Comparison of ENCODE assay signal across 12 cellular contexts in genomic region chr3:112633757-112634156, GRCh38. TPM values are rescaled to one million over a fixed set of nuclear protein-coding genes. Genes with fewer than 3 reads are reported as not detected.
A peak's percentile ranks its signal among the peaks of the same experiment; 100 is the strongest.
DNase-seq lines count a peak whose midpoint lies in the region; ATAC-seq and TF ChIP-seq lines count a peak whose summit lies in the region.
"Had no signal": no experiment of that assay in that cellular context is flagged by ENCODE, and none has a peak within 500 bp of the region (broad histone marks: within the 10 kb centered on the region; RNA-seq: fewer than 3 reads in every experiment).

No MANE protein-coding gene starts in this region.

- no peaks in the 10 kb centered on the region for H3K9me2 ChIP-seq in GM23248 (ENCODE audit: insufficient read depth)

- H3K9me3 ChIP-seq in GM23248 (ENCODE audit: low read depth): no peaks in the 10 kb centered on the region
- H3K9me3 ChIP-seq: SJCRH30 had no signal

- peak overlapping the region; percentile 97 for H3K4me3 ChIP-seq in GM23248
- no peak overlapping the region for H3K4me3 ChIP-seq in LNCaP clone FGC (ENCODE audit: low read depth, low read length)
- H3K4me3 ChIP-seq: SJCRH30 had no signal

- H3K4me1 ChIP-seq in GM23248 (ENCODE audit: insufficient read depth): peaks cover 55% of the 10 kb centered on the region
- H3K4me1 ChIP-seq in foreskin keratinocyte: peaks cover 26% of the 10 kb centered on the region

- ATAC-seq in HG03045 (IDR thresholded peaks at IDR 0.05; ENCODE audit: unreplicated experiment): no peak
- ATAC-seq in HG02981 (IDR thresholded peaks at IDR 0.05; ENCODE audit: unreplicated experiment): no peak
- no peak for ATAC-seq in foreskin keratinocyte

- H3K36me3 ChIP-seq in GM23248 (ENCODE audit: low read depth): peaks cover 85% of the 10 kb centered on the region
- H3K36me3 ChIP-seq: SJCRH30 had no signal

- H3F3A ChIP-seq in GM23248 (ENCODE audit: insufficient read depth): peaks cover 100% of the 10 kb centered on the region

- DNase-seq in GM23248 (peak; percentile 44), LNCaP clone FGC (ENCODE audit: low read depth) (peak; percentile 43), nephron progenitor cell (no peak), GF-D8 (lab: John Stamatoyannopoulos, UW) (no peak), foreskin keratinocyte (no peak)
- DNase-seq: activated CD4-positive, CD25-positive, alpha-beta regulatory T cell treated with anti-CD3 and anti-CD28 coated beads, Interleukin-2, amount 50 U/mL, for 72 hours; NCI-H2107; SJCRH30 had no signal

- H3K27ac ChIP-seq in GM23248 (peak overlapping the region; percentile 95), foreskin keratinocyte (no peak overlapping the region)
- H3K27ac ChIP-seq: HL-60, SJCRH30 had no signal

- peak overlapping the region in 4 of 5 experiments; percentile 6 to 86 (median 58) for H3K27ac Mint-ChIP-seq in brain
- peak overlapping the region; percentile 46 for H3K27ac Mint-ChIP-seq in nephron progenitor cell

- no peak overlapping the region for H2AFZ ChIP-seq in GM23248

- peaks cover 24% of the 10 kb centered on the region; the same call in 1 of the 2 replicates for H4K20me1 ChIP-seq in GM23248 (ENCODE audit: insufficient read depth)

- no peaks in the 10 kb centered on the region for H3K9me3 Mint-ChIP-seq in brain
- peaks cover 32% of the 10 kb centered on the region for H3K9me3 Mint-ChIP-seq in nephron progenitor cell

- H3K36me3 Mint-ChIP-seq in brain (no peaks in the 10 kb centered on the region), nephron progenitor cell (ENCODE audit: low read depth) (peaks cover 8% of the 10 kb centered on the region)

- no peaks in the 10 kb centered on the region for H3K27me3 ChIP-seq in GM23248 (replicated peaks; ENCODE audit: insufficient read depth)
- H3K27me3 ChIP-seq in foreskin keratinocyte: no peaks in the 10 kb centered on the region
- H3K27me3 ChIP-seq: SJCRH30 had no signal

- peak overlapping the region; percentile 98 for H3K4me2 ChIP-seq in GM23248 (ENCODE audit: unreplicated experiment)

- H3K4me3 Mint-ChIP-seq in brain (peak overlapping the region in 3 of 5 experiments; percentile 43 to 80 (median 50)), nephron progenitor cell (peak overlapping the region; percentile 10)

- 0 to 3% methylated on average over 1 of the region's 1 CpG for WGBS in GM23248 (ENCODE audit: low coverage in 1 of 2, low lambda C conversion rate in 2 of 2, missing lambda C conversion rate in 2 of 2), 2 experiments

- in situ Hi-C loops in GM23248 (cut with MboI): no loop called here

- H3K4me1 Mint-ChIP-seq in brain: peaks cover 59% of the 10 kb centered on the region
- H3K4me1 Mint-ChIP-seq in nephron progenitor cell: peaks cover 84% of the 10 kb centered on the region

- TF ChIP-seq CTCF in LNCaP clone FGC (IDR thresholded peaks at IDR 0.05; ENCODE audit: control insufficient read depth, extremely low read depth, insufficient read depth): no peak
- no peak for TF ChIP-seq CTCF in brain (conservative IDR thresholded peaks at IDR 0.05)
- no peak for TF ChIP-seq CTCF in nephron progenitor cell (IDR thresholded peaks at IDR 0.05)
- no peak for TF ChIP-seq CTCF in foreskin keratinocyte (conservative IDR thresholded peaks at IDR 0.05)

- H3K27me3 Mint-ChIP-seq in brain (no peaks in the 10 kb centered on the region), nephron progenitor cell (ENCODE audit: low read depth, poor library complexity) (peaks cover 3% of the 10 kb centered on the region)

- peaks cover 100% of the 10 kb centered on the region for H3K79me2 ChIP-seq in GM23248 (ENCODE audit: insufficient read depth)

- H3K9ac ChIP-seq in GM23248: peak overlapping the region; percentile 97

RNA-seq across cellular contexts. Expression of gene CCDC80, which starts 7.2 kb away (rescaled TPM):
- total RNA-seq in GM23248 (2014; rRNA removed; shearing (Covaris generic)): 1,174 and 1,238 TPM in 2 replicates
- polyA plus RNA-seq in GM23248 (2016; fragmentation: Nextera tagmentation; extraction: Ambion mirVana): 2,200 and 2,264 TPM in 2 replicates
- 3.2 TPM for polyA plus RNA-seq in brain (ENCODE audit: insufficient read depth, low read depth, low replicate concordance)
- total RNA-seq in foreskin keratinocyte: 24.5 and 25.0 TPM in 2 replicates
- polyA plus RNA-seq in foreskin keratinocyte: 15.7 and 17.0 TPM in 2 replicates

Comparison
In these comparisons a context has a peak if more than half of its experiments do, and no peak if none do; other contexts are left out.
1. DNase-seq: peak in GM23248 (single experiment) and LNCaP clone FGC (single experiment); none in nephron progenitor cell (single experiment), GF-D8 (single experiment) and foreskin keratinocyte (0 of 2).
2. RNA of gene CCDC80, which starts 7.2 kb away (polyA plus RNA-seq): 2,200 to 2,264 TPM in GM23248; 15.7 to 17.0 TPM in foreskin keratinocyte and 3.2 TPM in brain (single experiment); every median in the first group is over 100 times any median in the second.